2 cellular contexts compared by ENCODE assay signal in the genomic region with DNA sequence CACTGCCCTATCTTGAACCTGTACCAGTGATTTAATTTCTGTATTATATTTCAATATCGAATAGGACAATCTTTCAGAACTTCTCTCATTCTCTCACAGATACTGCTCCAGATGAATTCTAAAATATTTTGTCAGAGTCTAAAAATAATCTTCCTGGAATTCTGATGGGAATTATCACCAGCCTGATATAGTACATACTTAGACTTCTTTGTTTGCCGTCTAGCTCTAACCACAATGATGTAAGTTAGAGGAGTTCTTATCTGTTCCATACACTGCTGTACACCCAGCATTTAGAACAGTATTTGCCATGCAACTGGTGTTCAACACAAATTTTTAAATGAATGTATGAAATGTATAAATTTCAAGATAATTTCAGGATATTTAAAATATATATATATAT.
TF ChIP-seq lines count a peak whose summit lies in the region.

No MANE protein-coding gene starts in this region.

TF ChIP-seq in SK-N-SH treated with all-trans-retinoic acid at 6 μM for 48 hours, 23 proteins besides CTCF, POLR2A, EP300 and RAD21:
- TF ChIP-seq, protein P1, sequence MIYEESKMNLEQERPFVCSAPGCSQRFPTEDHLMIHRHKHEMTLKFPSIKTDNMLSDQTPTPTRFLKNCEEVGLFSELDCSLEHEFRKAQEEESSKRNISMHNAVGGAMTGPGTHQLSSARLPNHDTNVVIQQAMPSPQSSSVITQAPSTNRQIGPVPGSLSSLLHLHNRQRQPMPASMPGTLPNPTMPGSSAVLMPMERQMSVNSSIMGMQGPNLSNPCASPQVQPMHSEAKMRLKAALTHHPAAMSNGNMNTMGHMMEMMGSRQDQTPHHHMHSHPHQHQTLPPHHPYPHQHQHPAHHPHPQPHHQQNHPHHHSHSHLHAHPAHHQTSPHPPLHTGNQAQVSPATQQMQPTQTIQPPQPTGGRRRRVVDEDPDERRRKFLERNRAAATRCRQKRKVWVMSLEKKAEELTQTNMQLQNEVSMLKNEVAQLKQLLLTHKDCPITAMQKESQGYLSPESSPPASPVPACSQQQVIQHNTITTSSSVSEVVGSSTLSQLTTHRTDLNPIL (CRISPR knock-in tag; IDR thresholded peaks at IDR 0.05; ENCODE audit: low read depth) = no peak
- TF ChIP-seq CSRNP3 (CRISPR knock-in tag; IDR thresholded peaks at IDR 0.05) = no peak
- TF ChIP-seq ESRRG (CRISPR knock-in tag; IDR thresholded peaks at IDR 0.05) = no peak
- 0 out of 2 replicates have a peak, but pooled peaks have one; percentile 9 for TF ChIP-seq ISL1 (CRISPR knock-in tag; IDR thresholded peaks at IDR 0.05)
- no peak for TF ChIP-seq ZNF8 (CRISPR knock-in tag; IDR thresholded peaks at IDR 0.05)
- TF ChIP-seq BACH2 (CRISPR knock-in tag; IDR thresholded peaks at IDR 0.05; ENCODE audit: borderline replicate concordance) = no peak
- no peak for TF ChIP-seq OSR1 (CRISPR knock-in tag; IDR thresholded peaks at IDR 0.05)
TF ChIP-seq in SK-N-SH treated with all-trans-retinoic acid at 6 μM for 48 hours: peak in this region for 1.

TF ChIP-seq in SK-N-SH, 30 proteins besides CTCF, POLR2A, EP300 and RAD21:
- TF ChIP-seq YY1 (IDR thresholded peaks at IDR 0.05; ENCODE audit: low read depth) (no peak), ELF1 (IDR thresholded peaks at IDR 0.05) (no peak), USF1 (IDR thresholded peaks at IDR 0.05; ENCODE audit: borderline replicate concordance, low read depth) (no peak), MXI1 (IDR thresholded peaks at IDR 0.05; ENCODE audit: low read depth, low read length) (no peak), USF2 (IDR thresholded peaks at IDR 0.05; ENCODE audit: borderline replicate concordance, low read depth, low read length) (no peak), TCF12 (IDR thresholded peaks at IDR 0.05) (no peak)
- TF ChIP-seq, protein P2, sequence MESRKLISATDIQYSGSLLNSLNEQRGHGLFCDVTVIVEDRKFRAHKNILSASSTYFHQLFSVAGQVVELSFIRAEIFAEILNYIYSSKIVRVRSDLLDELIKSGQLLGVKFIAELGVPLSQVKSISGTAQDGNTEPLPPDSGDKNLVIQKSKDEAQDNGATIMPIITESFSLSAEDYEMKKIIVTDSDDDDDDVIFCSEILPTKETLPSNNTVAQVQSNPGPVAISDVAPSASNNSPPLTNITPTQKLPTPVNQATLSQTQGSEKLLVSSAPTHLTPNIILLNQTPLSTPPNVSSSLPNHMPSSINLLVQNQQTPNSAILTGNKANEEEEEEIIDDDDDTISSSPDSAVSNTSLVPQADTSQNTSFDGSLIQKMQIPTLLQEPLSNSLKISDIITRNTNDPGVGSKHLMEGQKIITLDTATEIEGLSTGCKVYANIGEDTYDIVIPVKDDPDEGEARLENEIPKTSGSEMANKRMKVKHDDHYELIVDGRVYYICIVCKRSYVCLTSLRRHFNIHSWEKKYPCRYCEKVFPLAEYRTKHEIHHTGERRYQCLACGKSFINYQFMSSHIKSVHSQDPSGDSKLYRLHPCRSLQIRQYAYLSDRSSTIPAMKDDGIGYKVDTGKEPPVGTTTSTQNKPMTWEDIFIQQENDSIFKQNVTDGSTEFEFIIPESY (IDR thresholded peaks at IDR 0.05; ENCODE audit: borderline replicate concordance, low read depth) = no peak
